31 cellular contexts compared by ENCODE assay signal in genomic region chr15:57563416-57563815, GRCh38. TPM values are rescaled to one million over a fixed set of nuclear protein-coding genes. Genes with fewer than 3 reads are reported as not detected.
DNase-seq lines count a peak whose midpoint lies in the region; ATAC-seq and TF ChIP-seq lines count a peak whose summit lies in the region.
"Had no signal": no experiment of that assay in that cellular context is flagged by ENCODE, and none has a peak within 500 bp of the region (broad histone marks: within the 10 kb centered on the region; RNA-seq: fewer than 3 reads in every experiment).

No MANE protein-coding gene starts in this region.

- no peak for TF ChIP-seq POLR2A in prostate gland (IDR thresholded peaks at IDR 0.05)

- ATAC-seq in right cardiac atrium (no peak), T-helper 17 cell (no peak), GM19351 (IDR thresholded peaks at IDR 0.05; ENCODE audit: unreplicated experiment) (no peak)
- ATAC-seq: left colon, right lobe of liver, SK-N-SH treated with all-trans-retinoic acid at 6 μM for 48 hours had no signal

- intact Hi-C loops in left ventricle myocardium inferior (cut with micrococcal nuclease) (no loop called here), right cardiac atrium (cut with DNase I) (loop anchor here in 3 of 4 donors (5.0 to 10.0 kb wide), 5 partner anchors 49 to 501 kb away; partner anchors contain the start of genes ALDH1A2 (in 1 of the 3) and POLR2M (in 1 of the 3)), prostate gland (cut with DNase I) (loop anchor here (10.0 kb wide), 1 partner anchor 301 kb away; no protein-coding TSS in a partner anchor)

- peak overlapping the region; percentile 71 for H3K27ac ChIP-seq in left ventricle myocardium inferior (replicated peaks)
- no peak overlapping the region for H3K27ac ChIP-seq in right cardiac atrium (ENCODE audit: low read length)
- H3K27ac ChIP-seq in prostate gland, result no peak overlapping the region
- H3K27ac ChIP-seq: breast epithelium, epithelial cell of prostate, right lobe of liver, spleen, thyroid gland had no signal

- peaks cover 28% of the 10 kb centered on the region for H3K4me1 Mint-ChIP-seq in T-helper 17 cell
- H3K4me1 Mint-ChIP-seq: neural crest cell had no signal

- H3K27ac Mint-ChIP-seq in T-helper 17 cell, result peak overlapping the region; percentile 77

- WGBS in right cardiac atrium, result 92% methylated on average over 6 of the region's 6 CpGs
- 92% methylated on average over 6 of the region's 6 CpGs for WGBS in prostate gland

- peaks cover 33% of the 10 kb centered on the region for H3K27me3 Mint-ChIP-seq in T-helper 17 cell

- H3K4me3 ChIP-seq in left ventricle myocardium inferior, result no peak overlapping the region
- no peak overlapping the region for H3K4me3 ChIP-seq in right cardiac atrium (ENCODE audit: low read length)
- H3K4me3 ChIP-seq in prostate gland, result no peak overlapping the region
- H3K4me3 ChIP-seq: breast epithelium, right lobe of liver, spleen, thyroid gland had no signal

- H3K36me3 Mint-ChIP-seq in T-helper 17 cell (ENCODE audit: low read depth), result peaks cover 2% of the 10 kb centered on the region

- no peak for TF ChIP-seq CTCF in left ventricle myocardium inferior (IDR thresholded peaks at IDR 0.05; ENCODE audit: borderline replicate concordance)
- TF ChIP-seq CTCF in prostate gland (IDR thresholded peaks at IDR 0.05), result no peak

- H3K4me1 ChIP-seq in left ventricle myocardium inferior (peaks cover 62% of the 10 kb centered on the region), right cardiac atrium (ENCODE audit: control insufficient read depth, insufficient read depth, low read length) (peaks cover 6% of the 10 kb centered on the region), prostate gland (replicated peaks) (no peaks in the 10 kb centered on the region)
- H3K4me1 ChIP-seq: breast epithelium, thyroid gland had no signal

- no peaks in the 10 kb centered on the region for H3K9me3 ChIP-seq in left ventricle myocardium inferior (replicated peaks)
- no peaks in the 10 kb centered on the region for H3K9me3 ChIP-seq in right cardiac atrium (ENCODE audit: control insufficient read depth, low read length)
- no peaks in the 10 kb centered on the region for H3K9me3 ChIP-seq in T-helper 17 cell (ENCODE audit: control insufficient read depth, low read length, poor library complexity, severe bottlenecking)
- H3K9me3 ChIP-seq in prostate gland, result no peaks in the 10 kb centered on the region
- H3K9me3 ChIP-seq: breast epithelium, right lobe of liver, spleen, thyroid gland had no signal

- H3K36me3 ChIP-seq in left ventricle myocardium inferior (no peaks in the 10 kb centered on the region), prostate gland (no peaks in the 10 kb centered on the region)
- H3K36me3 ChIP-seq: breast epithelium, spleen, thyroid gland had no signal

- no peaks in the 10 kb centered on the region for H3K27me3 ChIP-seq in left ventricle myocardium inferior (ENCODE audit: low read depth)
- no peaks in the 10 kb centered on the region for H3K27me3 ChIP-seq in right cardiac atrium (ENCODE audit: control insufficient read depth, insufficient read depth)
- H3K27me3 ChIP-seq in prostate gland (replicated peaks; ENCODE audit: insufficient read depth), result no peaks in the 10 kb centered on the region
- H3K27me3 ChIP-seq: breast epithelium, right lobe of liver, thyroid gland had no signal

- DNase-seq in left ventricle myocardium inferior, result no peak
- DNase-seq in right cardiac atrium, result no peak
- DNase-seq in T-helper 17 cell, result no peak
- DNase-seq in dermis blood vessel endothelial cell, result peak; percentile 59
- no peak for DNase-seq in HK-2 (ENCODE audit: unreplicated experiment)
- DNase-seq in prostate gland (ENCODE audit: low spot score), result no peak
- DNase-seq: ACHN; activated CD4-positive, alpha-beta T cell treated with anti-CD3 and anti-CD28 coated beads for 1 hour; activated T-cell treated with anti-CD3 and anti-CD28 coated beads, Interleukin-2, amount 50 U/mL, for 1 hour; anterior cingulate cortex; effector CD8-positive, alpha-beta T cell; H7; Kasumi-1; NCI-H1436; NCI-H2081 treated with DMSO at 0.1 percent for 48 hours; NCI-H226; NCI-H526 treated with DMSO at 0.1 percent for 48 hours; posterior cingulate gyrus; Right ventricle myocardium superior; spleen; stimulated activated CD4-positive, alpha-beta T cell treated with anti-CD3 and anti-CD28 coated beads, Interleukin-2, amount 100 ng/mL, for 48 hours; thyroid gland had no signal

- H3K4me3 Mint-ChIP-seq in T-helper 17 cell, result no peak overlapping the region
- H3K4me3 Mint-ChIP-seq: B cell, neural crest cell had no signal

RNA-seq across cellular contexts. Expression of gene MYZAP, which starts 28.3 kb away (rescaled TPM):
- total RNA-seq in left ventricle myocardium inferior (934 TPM), right cardiac atrium (100 to 1,000 TPM; 557 to 764 (median 622) TPM), T-helper 17 cell (1 to 10 TPM in 1 of 2 donors, under 1 TPM in 1; 0.15 to 6.2 TPM), dermis blood vessel endothelial cell (82.5 and 94.7 TPM in 2 replicates), prostate gland (10 to 100 TPM; 14.9 to 25.1 TPM)
- 558 TPM for polyA plus RNA-seq in right cardiac atrium
- total RNA-seq: activated CD8-positive, alpha-beta memory T cell treated with anti-CD3 and anti-CD28 coated beads for 36 hours had no signal
